1 cellular context compared by ENCODE assay signal in the genomic region with DNA sequence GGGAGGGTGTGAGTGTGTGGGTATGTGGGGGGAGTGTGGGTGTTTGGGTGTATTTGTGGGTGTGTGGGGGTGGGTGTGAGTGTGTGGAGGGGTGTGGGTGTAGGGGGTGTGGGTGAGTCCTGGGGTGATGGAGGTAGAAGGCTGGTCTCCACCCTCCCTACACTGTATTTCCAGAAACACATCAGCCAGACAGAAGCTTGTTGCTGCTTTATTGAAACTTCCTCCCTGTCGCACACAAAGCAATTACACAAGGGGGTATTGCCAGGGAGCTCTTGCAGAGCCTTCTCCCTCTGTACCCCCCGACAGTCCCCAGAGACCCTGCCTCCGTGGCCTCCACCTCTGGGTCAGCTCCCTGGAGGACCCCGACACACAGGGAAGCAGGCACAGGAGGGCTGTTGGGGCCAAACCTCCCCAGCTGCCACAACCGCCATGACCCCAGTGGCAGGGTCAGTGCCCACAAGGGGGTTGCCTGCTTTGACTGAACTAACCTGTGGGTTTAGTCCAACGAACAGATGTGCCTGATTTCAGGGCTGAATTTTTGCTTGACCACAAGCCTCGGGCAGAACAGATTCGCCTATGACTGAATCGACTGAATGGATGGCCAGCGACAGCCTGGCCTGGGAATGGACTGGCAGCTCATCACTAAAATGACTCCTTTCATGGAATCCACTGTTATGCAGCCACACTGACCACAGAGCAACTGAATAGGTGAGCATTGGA.
TF ChIP-seq lines count a peak whose summit lies in the region.

No MANE protein-coding gene starts in this region.

TF ChIP-seq in GM12878, 131 proteins besides CTCF, POLR2A, EP300 and RAD21 (continued from another document and continues in another):
- TF ChIP-seq HDAC2 (IDR thresholded peaks at IDR 0.05) (no peak), KAT2A (conservative IDR thresholded peaks at IDR 0.05; ENCODE audit: control insufficient read depth, low read depth, low read length) (no peak), KLF5 (IDR thresholded peaks at IDR 0.05; ENCODE audit: partially characterized antibody) (no peak), SMARCA5 (IDR thresholded peaks at IDR 0.05) (peak; percentile 36; the same call in 1 of the 2 replicates), WRNIP1 (IDR thresholded peaks at IDR 0.05; ENCODE audit: borderline replicate concordance, low read depth, low read length) (no peak), POLR2AphosphoS2 (IDR thresholded peaks at IDR 0.05; ENCODE audit: low read depth, low read length) (peak; percentile 64; the same call in 1 of the 2 replicates), SIX5 (IDR thresholded peaks at IDR 0.05; ENCODE audit: low read depth, low read length, severe bottlenecking) (no peak), ZNF217 (IDR thresholded peaks at IDR 0.05) (no peak), NR2C1 (IDR thresholded peaks at IDR 0.05) (0 out of 2 replicates have a peak, but pooled peaks have one; percentile 26), NR2C2 (IDR thresholded peaks at IDR 0.05; ENCODE audit: borderline replicate concordance, control insufficient read depth, insufficient read length, low read depth) (no peak), TARDBP (IDR thresholded peaks at IDR 0.05; ENCODE audit: borderline replicate concordance) (no peak), ATF7 (IDR thresholded peaks at IDR 0.05; ENCODE audit: low read depth) (no peak), RUNX3 (IDR thresholded peaks at IDR 0.05; ENCODE audit: low read length) (peak; percentile 44; the same call in 1 of the 2 replicates), CBX5 (IDR thresholded peaks at IDR 0.05; ENCODE audit: low read depth) (no peak), SPI1 (IDR thresholded peaks at IDR 0.05; ENCODE audit: borderline replicate concordance, insufficient read depth, low read depth, low read length) (no peak), BACH1 (IDR thresholded peaks at IDR 0.05; ENCODE audit: borderline replicate concordance) (no peak), YBX1 (IDR thresholded peaks at IDR 0.05) (no peak), YY1 (IDR thresholded peaks at IDR 0.05; ENCODE audit: low read depth, low read length) (no peak), CHD2 (IDR thresholded peaks at IDR 0.05; ENCODE audit: borderline replicate concordance, low read depth, low read length) (no peak), SIN3A (IDR thresholded peaks at IDR 0.05; ENCODE audit: low read depth, low read length) (no peak), SP1 (IDR thresholded peaks at IDR 0.05; ENCODE audit: low read depth, low read length) (no peak), MTA3 (IDR thresholded peaks at IDR 0.05; ENCODE audit: borderline replicate concordance, low read length) (no peak; the same call in 1 of the 2 replicates), GATAD2B (conservative IDR thresholded peaks at IDR 0.05; ENCODE audit: low read depth) (peak; percentile 90; the same call in 1 of the 2 replicates)
- TF ChIP-seq, protein P1, sequence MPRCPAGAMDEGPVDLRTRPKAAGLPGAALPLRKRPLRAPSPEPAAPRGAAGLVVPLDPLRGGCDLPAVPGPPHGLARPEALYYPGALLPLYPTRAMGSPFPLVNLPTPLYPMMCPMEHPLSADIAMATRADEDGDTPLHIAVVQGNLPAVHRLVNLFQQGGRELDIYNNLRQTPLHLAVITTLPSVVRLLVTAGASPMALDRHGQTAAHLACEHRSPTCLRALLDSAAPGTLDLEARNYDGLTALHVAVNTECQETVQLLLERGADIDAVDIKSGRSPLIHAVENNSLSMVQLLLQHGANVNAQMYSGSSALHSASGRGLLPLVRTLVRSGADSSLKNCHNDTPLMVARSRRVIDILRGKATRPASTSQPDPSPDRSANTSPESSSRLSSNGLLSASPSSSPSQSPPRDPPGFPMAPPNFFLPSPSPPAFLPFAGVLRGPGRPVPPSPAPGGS (IDR thresholded peaks at IDR 0.05; ENCODE audit: borderline replicate concordance, insufficient read depth, low read depth, low read length, poor library complexity, severe bottlenecking) = peak; percentile 8
- TF ChIP-seq, protein P2, sequence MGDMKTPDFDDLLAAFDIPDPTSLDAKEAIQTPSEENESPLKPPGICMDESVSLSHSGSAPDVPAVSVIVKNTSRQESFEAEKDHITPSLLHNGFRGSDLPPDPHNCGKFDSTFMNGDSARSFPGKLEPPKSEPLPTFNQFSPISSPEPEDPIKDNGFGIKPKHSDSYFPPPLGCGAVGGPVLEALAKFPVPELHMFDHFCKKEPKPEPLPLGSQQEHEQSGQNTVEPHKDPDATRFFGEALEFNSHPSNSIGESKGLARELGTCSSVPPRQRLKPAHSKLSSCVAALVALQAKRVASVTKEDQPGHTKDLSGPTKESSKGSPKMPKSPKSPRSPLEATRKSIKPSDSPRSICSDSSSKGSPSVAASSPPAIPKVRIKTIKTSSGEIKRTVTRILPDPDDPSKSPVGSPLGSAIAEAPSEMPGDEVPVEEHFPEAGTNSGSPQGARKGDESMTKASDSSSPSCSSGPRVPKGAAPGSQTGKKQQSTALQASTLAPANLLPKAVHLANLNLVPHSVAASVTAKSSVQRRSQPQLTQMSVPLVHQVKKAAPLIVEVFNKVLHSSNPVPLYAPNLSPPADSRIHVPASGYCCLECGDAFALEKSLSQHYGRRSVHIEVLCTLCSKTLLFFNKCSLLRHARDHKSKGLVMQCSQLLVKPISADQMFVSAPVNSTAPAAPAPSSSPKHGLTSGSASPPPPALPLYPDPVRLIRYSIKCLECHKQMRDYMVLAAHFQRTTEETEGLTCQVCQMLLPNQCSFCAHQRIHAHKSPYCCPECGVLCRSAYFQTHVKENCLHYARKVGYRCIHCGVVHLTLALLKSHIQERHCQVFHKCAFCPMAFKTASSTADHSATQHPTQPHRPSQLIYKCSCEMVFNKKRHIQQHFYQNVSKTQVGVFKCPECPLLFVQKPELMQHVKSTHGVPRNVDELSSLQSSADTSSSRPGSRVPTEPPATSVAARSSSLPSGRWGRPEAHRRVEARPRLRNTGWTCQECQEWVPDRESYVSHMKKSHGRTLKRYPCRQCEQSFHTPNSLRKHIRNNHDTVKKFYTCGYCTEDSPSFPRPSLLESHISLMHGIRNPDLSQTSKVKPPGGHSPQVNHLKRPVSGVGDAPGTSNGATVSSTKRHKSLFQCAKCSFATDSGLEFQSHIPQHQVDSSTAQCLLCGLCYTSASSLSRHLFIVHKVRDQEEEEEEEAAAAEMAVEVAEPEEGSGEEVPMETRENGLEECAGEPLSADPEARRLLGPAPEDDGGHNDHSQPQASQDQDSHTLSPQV (IDR thresholded peaks at IDR 0.05) = no peak
- TF ChIP-seq, protein P3, sequence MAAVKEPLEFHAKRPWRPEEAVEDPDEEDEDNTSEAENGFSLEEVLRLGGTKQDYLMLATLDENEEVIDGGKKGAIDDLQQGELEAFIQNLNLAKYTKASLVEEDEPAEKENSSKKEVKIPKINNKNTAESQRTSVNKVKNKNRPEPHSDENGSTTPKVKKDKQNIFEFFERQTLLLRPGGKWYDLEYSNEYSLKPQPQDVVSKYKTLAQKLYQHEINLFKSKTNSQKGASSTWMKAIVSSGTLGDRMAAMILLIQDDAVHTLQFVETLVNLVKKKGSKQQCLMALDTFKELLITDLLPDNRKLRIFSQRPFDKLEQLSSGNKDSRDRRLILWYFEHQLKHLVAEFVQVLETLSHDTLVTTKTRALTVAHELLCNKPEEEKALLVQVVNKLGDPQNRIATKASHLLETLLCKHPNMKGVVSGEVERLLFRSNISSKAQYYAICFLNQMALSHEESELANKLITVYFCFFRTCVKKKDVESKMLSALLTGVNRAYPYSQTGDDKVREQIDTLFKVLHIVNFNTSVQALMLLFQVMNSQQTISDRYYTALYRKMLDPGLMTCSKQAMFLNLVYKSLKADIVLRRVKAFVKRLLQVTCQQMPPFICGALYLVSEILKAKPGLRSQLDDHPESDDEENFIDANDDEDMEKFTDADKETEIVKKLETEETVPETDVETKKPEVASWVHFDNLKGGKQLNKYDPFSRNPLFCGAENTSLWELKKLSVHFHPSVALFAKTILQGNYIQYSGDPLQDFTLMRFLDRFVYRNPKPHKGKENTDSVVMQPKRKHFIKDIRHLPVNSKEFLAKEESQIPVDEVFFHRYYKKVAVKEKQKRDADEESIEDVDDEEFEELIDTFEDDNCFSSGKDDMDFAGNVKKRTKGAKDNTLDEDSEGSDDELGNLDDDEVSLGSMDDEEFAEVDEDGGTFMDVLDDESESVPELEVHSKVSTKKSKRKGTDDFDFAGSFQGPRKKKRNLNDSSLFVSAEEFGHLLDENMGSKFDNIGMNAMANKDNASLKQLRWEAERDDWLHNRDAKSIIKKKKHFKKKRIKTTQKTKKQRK (IDR thresholded peaks at IDR 0.05; ENCODE audit: low read depth, low read length) = no peak
- TF ChIP-seq, protein P4, sequence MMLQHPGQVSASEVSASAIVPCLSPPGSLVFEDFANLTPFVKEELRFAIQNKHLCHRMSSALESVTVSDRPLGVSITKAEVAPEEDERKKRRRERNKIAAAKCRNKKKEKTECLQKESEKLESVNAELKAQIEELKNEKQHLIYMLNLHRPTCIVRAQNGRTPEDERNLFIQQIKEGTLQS (IDR thresholded peaks at IDR 0.05; ENCODE audit: borderline replicate concordance, extremely low read depth, low read depth, low read length) = no peak
- TF ChIP-seq, protein P5, sequence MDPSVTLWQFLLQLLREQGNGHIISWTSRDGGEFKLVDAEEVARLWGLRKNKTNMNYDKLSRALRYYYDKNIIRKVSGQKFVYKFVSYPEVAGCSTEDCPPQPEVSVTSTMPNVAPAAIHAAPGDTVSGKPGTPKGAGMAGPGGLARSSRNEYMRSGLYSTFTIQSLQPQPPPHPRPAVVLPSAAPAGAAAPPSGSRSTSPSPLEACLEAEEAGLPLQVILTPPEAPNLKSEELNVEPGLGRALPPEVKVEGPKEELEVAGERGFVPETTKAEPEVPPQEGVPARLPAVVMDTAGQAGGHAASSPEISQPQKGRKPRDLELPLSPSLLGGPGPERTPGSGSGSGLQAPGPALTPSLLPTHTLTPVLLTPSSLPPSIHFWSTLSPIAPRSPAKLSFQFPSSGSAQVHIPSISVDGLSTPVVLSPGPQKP (IDR thresholded peaks at IDR 0.05; ENCODE audit: low read depth, low read length) = no peak
- TF ChIP-seq, protein P6, sequence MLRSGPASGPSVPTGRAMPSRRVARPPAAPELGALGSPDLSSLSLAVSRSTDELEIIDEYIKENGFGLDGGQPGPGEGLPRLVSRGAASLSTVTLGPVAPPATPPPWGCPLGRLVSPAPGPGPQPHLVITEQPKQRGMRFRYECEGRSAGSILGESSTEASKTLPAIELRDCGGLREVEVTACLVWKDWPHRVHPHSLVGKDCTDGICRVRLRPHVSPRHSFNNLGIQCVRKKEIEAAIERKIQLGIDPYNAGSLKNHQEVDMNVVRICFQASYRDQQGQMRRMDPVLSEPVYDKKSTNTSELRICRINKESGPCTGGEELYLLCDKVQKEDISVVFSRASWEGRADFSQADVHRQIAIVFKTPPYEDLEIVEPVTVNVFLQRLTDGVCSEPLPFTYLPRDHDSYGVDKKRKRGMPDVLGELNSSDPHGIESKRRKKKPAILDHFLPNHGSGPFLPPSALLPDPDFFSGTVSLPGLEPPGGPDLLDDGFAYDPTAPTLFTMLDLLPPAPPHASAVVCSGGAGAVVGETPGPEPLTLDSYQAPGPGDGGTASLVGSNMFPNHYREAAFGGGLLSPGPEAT (IDR thresholded peaks at IDR 0.05; ENCODE audit: low read depth) = no peak
- TF ChIP-seq, protein P7, sequence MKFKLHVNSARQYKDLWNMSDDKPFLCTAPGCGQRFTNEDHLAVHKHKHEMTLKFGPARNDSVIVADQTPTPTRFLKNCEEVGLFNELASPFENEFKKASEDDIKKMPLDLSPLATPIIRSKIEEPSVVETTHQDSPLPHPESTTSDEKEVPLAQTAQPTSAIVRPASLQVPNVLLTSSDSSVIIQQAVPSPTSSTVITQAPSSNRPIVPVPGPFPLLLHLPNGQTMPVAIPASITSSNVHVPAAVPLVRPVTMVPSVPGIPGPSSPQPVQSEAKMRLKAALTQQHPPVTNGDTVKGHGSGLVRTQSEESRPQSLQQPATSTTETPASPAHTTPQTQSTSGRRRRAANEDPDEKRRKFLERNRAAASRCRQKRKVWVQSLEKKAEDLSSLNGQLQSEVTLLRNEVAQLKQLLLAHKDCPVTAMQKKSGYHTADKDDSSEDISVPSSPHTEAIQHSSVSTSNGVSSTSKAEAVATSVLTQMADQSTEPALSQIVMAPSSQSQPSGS (IDR thresholded peaks at IDR 0.05; ENCODE audit: low read length) = no peak
- TF ChIP-seq, protein P8, sequence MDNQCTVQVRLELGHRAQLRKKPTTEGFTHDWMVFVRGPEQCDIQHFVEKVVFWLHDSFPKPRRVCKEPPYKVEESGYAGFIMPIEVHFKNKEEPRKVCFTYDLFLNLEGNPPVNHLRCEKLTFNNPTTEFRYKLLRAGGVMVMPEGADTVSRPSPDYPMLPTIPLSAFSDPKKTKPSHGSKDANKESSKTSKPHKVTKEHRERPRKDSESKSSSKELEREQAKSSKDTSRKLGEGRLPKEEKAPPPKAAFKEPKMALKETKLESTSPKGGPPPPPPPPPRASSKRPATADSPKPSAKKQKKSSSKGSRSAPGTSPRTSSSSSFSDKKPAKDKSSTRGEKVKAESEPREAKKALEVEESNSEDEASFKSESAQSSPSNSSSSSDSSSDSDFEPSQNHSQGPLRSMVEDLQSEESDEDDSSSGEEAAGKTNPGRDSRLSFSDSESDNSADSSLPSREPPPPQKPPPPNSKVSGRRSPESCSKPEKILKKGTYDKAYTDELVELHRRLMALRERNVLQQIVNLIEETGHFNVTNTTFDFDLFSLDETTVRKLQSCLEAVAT (IDR thresholded peaks at IDR 0.05) = peak; percentile 43; the same call in 1 of the 2 replicates
- TF ChIP-seq, protein P9, sequence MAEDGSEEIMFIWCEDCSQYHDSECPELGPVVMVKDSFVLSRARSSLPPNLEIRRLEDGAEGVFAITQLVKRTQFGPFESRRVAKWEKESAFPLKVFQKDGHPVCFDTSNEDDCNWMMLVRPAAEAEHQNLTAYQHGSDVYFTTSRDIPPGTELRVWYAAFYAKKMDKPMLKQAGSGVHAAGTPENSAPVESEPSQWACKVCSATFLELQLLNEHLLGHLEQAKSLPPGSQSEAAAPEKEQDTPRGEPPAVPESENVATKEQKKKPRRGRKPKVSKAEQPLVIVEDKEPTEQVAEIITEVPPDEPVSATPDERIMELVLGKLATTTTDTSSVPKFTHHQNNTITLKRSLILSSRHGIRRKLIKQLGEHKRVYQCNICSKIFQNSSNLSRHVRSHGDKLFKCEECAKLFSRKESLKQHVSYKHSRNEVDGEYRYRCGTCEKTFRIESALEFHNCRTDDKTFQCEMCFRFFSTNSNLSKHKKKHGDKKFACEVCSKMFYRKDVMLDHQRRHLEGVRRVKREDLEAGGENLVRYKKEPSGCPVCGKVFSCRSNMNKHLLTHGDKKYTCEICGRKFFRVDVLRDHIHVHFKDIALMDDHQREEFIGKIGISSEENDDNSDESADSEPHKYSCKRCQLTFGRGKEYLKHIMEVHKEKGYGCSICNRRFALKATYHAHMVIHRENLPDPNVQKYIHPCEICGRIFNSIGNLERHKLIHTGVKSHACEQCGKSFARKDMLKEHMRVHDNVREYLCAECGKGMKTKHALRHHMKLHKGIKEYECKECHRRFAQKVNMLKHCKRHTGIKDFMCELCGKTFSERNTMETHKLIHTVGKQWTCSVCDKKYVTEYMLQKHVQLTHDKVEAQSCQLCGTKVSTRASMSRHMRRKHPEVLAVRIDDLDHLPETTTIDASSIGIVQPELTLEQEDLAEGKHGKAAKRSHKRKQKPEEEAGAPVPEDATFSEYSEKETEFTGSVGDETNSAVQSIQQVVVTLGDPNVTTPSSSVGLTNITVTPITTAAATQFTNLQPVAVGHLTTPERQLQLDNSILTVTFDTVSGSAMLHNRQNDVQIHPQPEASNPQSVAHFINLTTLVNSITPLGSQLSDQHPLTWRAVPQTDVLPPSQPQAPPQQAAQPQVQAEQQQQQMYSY (CRISPR knock-in tag; IDR thresholded peaks at IDR 0.05) = no peak
- TF ChIP-seq, protein P10, sequence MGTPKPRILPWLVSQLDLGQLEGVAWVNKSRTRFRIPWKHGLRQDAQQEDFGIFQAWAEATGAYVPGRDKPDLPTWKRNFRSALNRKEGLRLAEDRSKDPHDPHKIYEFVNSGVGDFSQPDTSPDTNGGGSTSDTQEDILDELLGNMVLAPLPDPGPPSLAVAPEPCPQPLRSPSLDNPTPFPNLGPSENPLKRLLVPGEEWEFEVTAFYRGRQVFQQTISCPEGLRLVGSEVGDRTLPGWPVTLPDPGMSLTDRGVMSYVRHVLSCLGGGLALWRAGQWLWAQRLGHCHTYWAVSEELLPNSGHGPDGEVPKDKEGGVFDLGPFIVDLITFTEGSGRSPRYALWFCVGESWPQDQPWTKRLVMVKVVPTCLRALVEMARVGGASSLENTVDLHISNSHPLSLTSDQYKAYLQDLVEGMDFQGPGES (IDR thresholded peaks at IDR 0.05) = no peak
